ENCODE assay signal across 17 cellular contexts in the genomic region with DNA sequence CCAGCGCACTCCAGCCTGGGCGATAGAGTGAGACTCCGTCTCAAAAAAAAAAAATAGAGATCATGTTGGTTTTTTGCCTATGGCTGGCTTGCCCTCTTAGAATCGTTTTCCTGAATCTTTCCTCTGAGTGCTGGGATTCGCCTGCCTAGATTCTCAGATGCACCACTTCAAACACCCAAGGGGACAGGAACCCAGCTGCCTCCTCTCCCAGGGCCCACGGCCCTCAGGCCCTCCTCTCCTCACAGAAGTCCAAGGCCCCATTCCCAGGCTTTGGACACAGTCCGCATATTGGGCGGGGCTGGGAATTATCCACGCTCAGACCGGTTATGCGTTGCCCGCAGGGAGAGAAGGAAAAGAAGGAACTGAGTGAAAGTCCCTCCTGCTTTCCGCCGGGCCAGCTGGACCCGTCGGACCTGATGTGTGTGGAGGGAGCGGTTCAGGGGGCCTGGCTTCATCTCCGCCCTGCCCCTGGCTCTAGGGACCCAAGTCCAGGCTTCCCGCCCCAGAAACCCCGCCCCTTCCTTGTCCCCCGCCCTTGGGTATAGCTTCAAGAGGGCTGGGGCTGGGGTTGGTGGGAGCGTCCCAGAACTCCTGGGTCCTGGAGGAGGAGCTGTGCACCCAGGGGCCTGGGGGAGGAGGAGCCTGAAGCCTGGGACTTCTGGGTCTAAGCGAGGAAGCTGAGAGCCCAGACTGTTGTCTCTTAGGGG. TPM values are rescaled to one million over a fixed set of nuclear protein-coding genes. Genes with fewer than 3 reads are reported as not detected.
DNase-seq lines count a peak whose midpoint lies in the region; ATAC-seq and TF ChIP-seq lines count a peak whose summit lies in the region.
"Had no signal": no experiment of that assay in that cellular context is flagged by ENCODE, and none has a peak within 500 bp of the region (broad histone marks: within the 10 kb centered on the region; RNA-seq: fewer than 3 reads in every experiment).

No MANE protein-coding gene starts in this region.

- no peaks in the 10 kb centered on the region for H3K27me3 ChIP-seq in right cardiac atrium (ENCODE audit: control insufficient read depth, insufficient read depth)
- H3K27me3 ChIP-seq in iPS-15b (ENCODE audit: control insufficient read depth, insufficient read depth, low read length) = peaks cover 14% of the 10 kb centered on the region
- H3K27me3 ChIP-seq in vagina = no peaks in the 10 kb centered on the region

- no peak overlapping the region for H3K9ac ChIP-seq in iPS-15b (ENCODE audit: low read depth, low read length)

- no peaks in the 10 kb centered on the region for H3K36me3 ChIP-seq in iPS-15b (ENCODE audit: control insufficient read depth, insufficient read depth, low read length)
- no peaks in the 10 kb centered on the region for H3K36me3 ChIP-seq in vagina
- H3K36me3 ChIP-seq: tibial nerve had no signal

- no peak overlapping the region for H3K4me3 ChIP-seq in right cardiac atrium (ENCODE audit: low read length)
- H3K4me3 ChIP-seq in iPS-15b (ENCODE audit: low read depth, low read length) = peak overlapping the region; percentile 43
- H3K4me3 ChIP-seq in vagina = no peak overlapping the region
- H3K4me3 ChIP-seq: GM12878, tibial nerve had no signal

- TF ChIP-seq POLR2A in vagina (IDR thresholded peaks at IDR 0.05) = no peak

- CTCF ChIA-PET in HEK293T (lab: Yijun Ruan, JAX) = interaction anchor here (0.6 to 1.0 kb wide), 3 partner anchors 12 to 118 kb away, joined by 3 read pairs; no protein-coding TSS in a partner anchor

- no peak for ATAC-seq in right cardiac atrium
- ATAC-seq: GM12878 had no signal

- POLR2A ChIA-PET in HEK293T (lab: Yijun Ruan, JAX) = no interaction called here

- DNase-seq in right cardiac atrium = peak; percentile 44 to 79 (median 78)
- DNase-seq in cardiac septum (ENCODE audit: low spot score) = no peak
- peak in 1 of 2 donors; percentile 78 for DNase-seq in vagina (ENCODE audit: extremely low spot score in 2 of 2)
- no peak for DNase-seq in amygdala (lab: John Stamatoyannopoulos, UW)
- no peak for DNase-seq in HEK293T (ENCODE audit: extremely low spot score)
- DNase-seq: ACHN; activated CD4-positive, alpha-beta T cell treated with anti-CD3 and anti-CD28 coated beads, Interleukin-2, amount 10 ng/mL, durations not matched to agents 7 days and 5 days; DMS153; naive B cell; NCI-H187; T-helper 1 cell had no signal

- H3K4me1 ChIP-seq in right cardiac atrium (ENCODE audit: control insufficient read depth, insufficient read depth, low read length) (peaks cover 2% of the 10 kb centered on the region), iPS-15b (ENCODE audit: control insufficient read depth, insufficient read depth, low read length) (peaks cover 6% of the 10 kb centered on the region), vagina (peaks cover 23% of the 10 kb centered on the region)

- no peak for TF ChIP-seq CTCF in vagina (IDR thresholded peaks at IDR 0.05)

- intact Hi-C loops in right cardiac atrium (cut with DNase I) (no loop called here), cardiac septum (cut with DNase I) (no loop called here), vagina (cut with DNase I) (no loop called here)

- H3K9me3 ChIP-seq in right cardiac atrium (ENCODE audit: control insufficient read depth, low read length) = no peaks in the 10 kb centered on the region
- no peaks in the 10 kb centered on the region for H3K9me3 ChIP-seq in iPS-15b (ENCODE audit: control insufficient read depth, insufficient read depth, low read length)
- no peaks in the 10 kb centered on the region for H3K9me3 ChIP-seq in vagina
- H3K9me3 ChIP-seq: tibial nerve had no signal

- no peak overlapping the region for H3K27ac ChIP-seq in right cardiac atrium (ENCODE audit: low read length)
- H3K27ac ChIP-seq in vagina = peak overlapping the region; percentile 22
- H3K27ac ChIP-seq: tibial nerve had no signal

- WGBS in right cardiac atrium = 35% methylated on average over 23 of the region's 23 CpGs

TF ChIP-seq in HEK293T, 16 proteins besides CTCF, POLR2A, EP300 and RAD21:
- TF ChIP-seq LEF1 (IDR thresholded peaks at IDR 0.05; ENCODE audit: borderline replicate concordance) (no peak), ARNT (IDR thresholded peaks at IDR 0.05) (no peak)

RNA-seq across cellular contexts. Expression of a gene that starts 5.8 kb away (rescaled TPM):
- total RNA-seq in right cardiac atrium (10 to 100 TPM in 3 of 4 donors, 1 to 10 TPM in 1; 9.5 to 11.9 (median 10.9) TPM), cardiac septum (10.1 TPM), vagina (4.7 TPM)
- polyA plus RNA-seq in right cardiac atrium = 13.2 TPM

RNA-seq across cellular contexts. Expression of a gene that starts 6.2 kb away (rescaled TPM):
- total RNA-seq in right cardiac atrium (1 to 10 TPM; 1.2 to 2.1 (median 1.7) TPM), cardiac septum (1.0 TPM), vagina (not detected)
- polyA plus RNA-seq in right cardiac atrium = 3.3 TPM
- total RNA-seq: skeletal muscle tissue had no signal

RNA-seq across cellular contexts. Expression of a gene that starts 11.0 kb away (rescaled TPM):
- total RNA-seq in right cardiac atrium (10 to 100 TPM; 18.0 to 23.6 (median 19.7) TPM), cardiac septum (24.7 TPM), vagina (23.8 TPM)
- 33.4 TPM for polyA plus RNA-seq in right cardiac atrium

RNA-seq across cellular contexts. Expression of a gene that starts 30.0 kb away (rescaled TPM):
- 100 to 1,000 TPM; 505 to 682 (median 577) TPM for total RNA-seq in right cardiac atrium
- 712 TPM for polyA plus RNA-seq in right cardiac atrium
- total RNA-seq in cardiac septum = 907 TPM
- total RNA-seq in vagina = 0.25 TPM
- total RNA-seq: activated CD4-positive, alpha-beta T cell treated with anti-CD3 and anti-CD28 coated beads, Interleukin-2, amount 10 ng/mL, durations not matched to agents 7 days and 5 days; activated T-helper 2 cell treated with anti-CD3 and anti-CD28 coated beads, Interferon-gamma antibody, Interleukin-2, Interleukin-4, amounts not matched to agents 10 μg/mL and 5 μg/mL and 100 μg/mL, durations not matched to agents 14 hours and 24 hours and 36 hours; epithelial cell of proximal tubule; GM12878 had no signal

RNA-seq across cellular contexts. Expression of a gene that starts 32.4 kb away (rescaled TPM):
- total RNA-seq in right cardiac atrium = 10 to 100 TPM; 28.3 to 36.4 (median 33.6) TPM
- polyA plus RNA-seq in right cardiac atrium = 32.5 TPM
- 44.1 TPM for total RNA-seq in cardiac septum
- 22.8 TPM for total RNA-seq in vagina

Comparison
In these comparisons a context has a peak if more than half of its experiments do, and no peak if none do; other contexts are left out.
1. DNase-seq: peak in right cardiac atrium (3 of 3); none in cardiac septum (single experiment), amygdala (0 of 56) and HEK293T (single experiment).